In the genomic region with DNA sequence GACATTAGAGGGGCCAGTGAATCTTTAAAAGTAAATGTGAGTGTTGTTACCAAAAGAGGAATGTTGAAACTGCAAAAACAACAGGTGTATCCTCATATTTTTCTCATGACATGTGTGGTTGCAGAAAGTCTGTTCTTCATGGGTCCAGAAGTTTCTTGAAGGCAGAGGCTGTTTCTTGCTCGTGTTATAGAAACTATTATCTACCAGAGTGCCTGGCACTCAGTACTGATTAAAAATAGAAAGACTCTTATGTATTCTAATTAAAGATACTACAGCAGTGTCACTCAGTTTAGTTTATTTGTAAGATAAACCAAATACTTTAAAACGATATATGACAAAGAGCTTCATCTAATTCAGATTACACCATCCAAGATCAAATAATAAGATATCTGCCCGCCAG, we compare ENCODE assay signal across 8 cellular contexts.
"Had no signal": no experiment of that assay in that cellular context is flagged by ENCODE, and none has a peak within 500 bp of the region (broad histone marks: within the 10 kb centered on the region; RNA-seq: fewer than 3 reads in every experiment).

No MANE protein-coding gene starts in this region.

- DNase-seq: GDM1, GF-D8 had no signal

- FAIRE-seq: G401.6, GM12878, GM12891, GM12892, GM18507, GM19239 had no signal

- H3K4me3 ChIP-seq: GM12878 had no signal

- ATAC-seq: GM12878 had no signal
